ENCODE assay signal across 18 cellular contexts in genomic region chr4:165986956-165987698, GRCh38.
A peak's percentile ranks its signal among the peaks of the same experiment; 100 is the strongest.
DNase-seq lines count a peak whose midpoint lies in the region; ATAC-seq and TF ChIP-seq lines count a peak whose summit lies in the region.
"Had no signal": no experiment of that assay in that cellular context is flagged by ENCODE, and none has a peak within 500 bp of the region (broad histone marks: within the 10 kb centered on the region; RNA-seq: fewer than 3 reads in every experiment).

No MANE protein-coding gene starts in this region.

- H3K9ac ChIP-seq in SK-N-SH, result peak overlapping the region; percentile 17; the same call in 1 of the 2 replicates

- ATAC-seq in GM23338, result peak; percentile 79
- no peak for ATAC-seq in HG02610 (IDR thresholded peaks at IDR 0.05; ENCODE audit: unreplicated experiment)
- ATAC-seq: A549, Panc1 had no signal

- TF ChIP-seq RAD21 in SK-N-SH (IDR thresholded peaks at IDR 0.05; ENCODE audit: low read length), result no peak

- no peaks in the 10 kb centered on the region for H3K9me3 Mint-ChIP-seq in GM23338
- H3K9me3 Mint-ChIP-seq in osteocyte (ENCODE audit: unreplicated experiment), result no peaks in the 10 kb centered on the region
- H3K9me3 Mint-ChIP-seq in activated naive CD8-positive, alpha-beta T cell treated with anti-CD3 and anti-CD28 coated beads for 36 hours, result no peaks in the 10 kb centered on the region
- H3K9me3 Mint-ChIP-seq: IgD-negative memory B cell had no signal

- H3K27me3 ChIP-seq in GM23338 (ENCODE audit: insufficient read depth) (no peaks in the 10 kb centered on the region), SK-N-SH (ENCODE audit: insufficient read depth) (no peaks in the 10 kb centered on the region)
- H3K27me3 ChIP-seq: SJSA1 had no signal

- H3K4me3 Mint-ChIP-seq in GM23338 (no peak overlapping the region), osteocyte (ENCODE audit: unreplicated experiment) (peak overlapping the region; percentile 30)
- H3K4me3 Mint-ChIP-seq in activated naive CD8-positive, alpha-beta T cell treated with anti-CD3 and anti-CD28 coated beads for 36 hours, result no peak overlapping the region
- H3K4me3 Mint-ChIP-seq: IgD-negative memory B cell had no signal

- TF ChIP-seq EP300 in SK-N-SH (IDR thresholded peaks at IDR 0.05; ENCODE audit: borderline replicate concordance in 1 of 2, low read depth in 1 of 2, low read length in 1 of 2), result no peak

- WGBS in SK-N-SH (ENCODE audit: low lambda C conversion rate), result 9% methylated on average over 5 of the region's 5 CpGs

- H3K9me2 ChIP-seq in GM23338 (ENCODE audit: insufficient read depth), result no peaks in the 10 kb centered on the region
- H3K9me2 ChIP-seq in SK-N-SH, result no peaks in the 10 kb centered on the region

- H3K9me3 ChIP-seq in SK-N-SH, result no peaks in the 10 kb centered on the region
- H3K9me3 ChIP-seq: A549, SJSA1 had no signal

- H2AFZ ChIP-seq in GM23338 (no peak overlapping the region), SK-N-SH (ENCODE audit: low read depth) (peak overlapping the region; percentile 26; the same call in 1 of the 2 replicates)

- peaks cover 10% of the 10 kb centered on the region for H3K4me1 Mint-ChIP-seq in GM23338
- peaks cover 89% of the 10 kb centered on the region for H3K4me1 Mint-ChIP-seq in osteocyte (ENCODE audit: unreplicated experiment)
- H3K4me1 Mint-ChIP-seq in activated naive CD8-positive, alpha-beta T cell treated with anti-CD3 and anti-CD28 coated beads for 36 hours, result no peaks in the 10 kb centered on the region
- H3K4me1 Mint-ChIP-seq: IgD-negative memory B cell had no signal

- H3K4me1 ChIP-seq in GM23338 (ENCODE audit: insufficient read depth), result peaks cover 3% of the 10 kb centered on the region; the same call in 1 of the 2 replicates
- peaks cover 0 to 10% of the 10 kb centered on the region in 2 experiments; a peak in 2 of 4 replicates for H3K4me1 ChIP-seq in SK-N-SH (ENCODE audit: control insufficient read depth in 1 of 2, insufficient read depth in 2 of 2, low read depth in 1 of 2, low read length in 1 of 2)
- H3K4me1 ChIP-seq: A549, SJSA1 had no signal

- H3K4me3 ChIP-seq in GM23338 (no peak overlapping the region), SK-N-SH (ENCODE audit: low read depth in 2 of 2, low read length in 1 of 2) (peak overlapping the region in 1 of 2 experiments; percentile 12; a peak in 1 of 4 replicates)
- H3K4me3 ChIP-seq: A549, SJSA1 had no signal

- DNase-seq in GM23338 (ENCODE audit: low spot score), result peak; percentile 43
- peak; percentile 31 for DNase-seq in NCI-H146 (lab: John Stamatoyannopoulos, UW)
- DNase-seq in SK-N-SH, result no peak
- no peak for DNase-seq in osteocyte (ENCODE audit: extremely low spot score, unreplicated experiment)
- no peak for DNase-seq in GM19240 (ENCODE audit: insufficient read length, low spot score)
- DNase-seq in activated naive CD8-positive, alpha-beta T cell treated with anti-CD3 and anti-CD28 coated beads for 36 hours, result no peak
- DNase-seq: HCEC 1CT, NCI-H1105 treated with DMSO at 0.1 percent for 48 hours, NCI-H187 treated with DMSO at 0.1 percent for 48 hours, NCI-H510A, SW 1271, T-helper 2 cell had no signal

- H3K27ac Mint-ChIP-seq in GM23338 (no peak overlapping the region; the same call in 1 of the 2 replicates), osteocyte (ENCODE audit: unreplicated experiment) (peak overlapping the region; percentile 93)
- no peak overlapping the region for H3K27ac Mint-ChIP-seq in activated naive CD8-positive, alpha-beta T cell treated with anti-CD3 and anti-CD28 coated beads for 36 hours
- H3K27ac Mint-ChIP-seq: IgD-negative memory B cell had no signal

- H3K4me2 ChIP-seq in GM23338 (0 out of 2 replicates have a peak overlapping the region, but pooled peaks have one; percentile 3), SK-N-SH (0 out of 2 replicates have a peak overlapping the region, but pooled peaks have one; percentile 15)
- H3K4me2 ChIP-seq: A549 had no signal

- POLR2A ChIA-PET in SK-N-SH (lab: Yijun Ruan, JAX), result no interaction called here

- no peaks in the 10 kb centered on the region for H3K79me2 ChIP-seq in GM23338 (replicated peaks; ENCODE audit: insufficient read depth)
- no peaks in the 10 kb centered on the region for H3K79me2 ChIP-seq in SK-N-SH (ENCODE audit: insufficient read depth)

- H4K20me1 ChIP-seq in GM23338 (replicated peaks; ENCODE audit: insufficient read depth) (no peaks in the 10 kb centered on the region), SK-N-SH (ENCODE audit: insufficient read depth) (no peaks in the 10 kb centered on the region)

- H3K27ac ChIP-seq in GM23338 (ENCODE audit: low read depth) (no peak overlapping the region), SK-N-SH (ENCODE audit: low read depth in 2 of 2, low read length in 1 of 2) (peak overlapping the region in 1 of 2 experiments; percentile 74; a peak in 1 of 4 replicates)
- H3K27ac ChIP-seq: A549, C4-2B, SJSA1 had no signal

- no peaks in the 10 kb centered on the region for H3K36me3 Mint-ChIP-seq in GM23338 (ENCODE audit: low read depth)
- no peaks in the 10 kb centered on the region for H3K36me3 Mint-ChIP-seq in osteocyte (ENCODE audit: unreplicated experiment)
- no peaks in the 10 kb centered on the region for H3K36me3 Mint-ChIP-seq in activated naive CD8-positive, alpha-beta T cell treated with anti-CD3 and anti-CD28 coated beads for 36 hours
- H3K36me3 Mint-ChIP-seq: IgD-negative memory B cell had no signal

- H3K27me3 Mint-ChIP-seq in GM23338 (ENCODE audit: insufficient read depth, low read depth, poor library complexity) (no peaks in the 10 kb centered on the region), osteocyte (ENCODE audit: unreplicated experiment) (no peaks in the 10 kb centered on the region)
- no peaks in the 10 kb centered on the region for H3K27me3 Mint-ChIP-seq in activated naive CD8-positive, alpha-beta T cell treated with anti-CD3 and anti-CD28 coated beads for 36 hours
- H3K27me3 Mint-ChIP-seq: IgD-negative memory B cell had no signal

- H3F3A ChIP-seq in GM23338 (replicated peaks; ENCODE audit: low read depth), result no peaks in the 10 kb centered on the region
- H3F3A ChIP-seq in SK-N-SH (replicated peaks; ENCODE audit: insufficient read depth), result no peaks in the 10 kb centered on the region

- no peak for TF ChIP-seq CTCF in GM23338 (conservative IDR thresholded peaks at IDR 0.05; ENCODE audit: low read depth in 2 of 2)
- no peak for TF ChIP-seq CTCF in SK-N-SH (IDR thresholded peaks at IDR 0.05)
- TF ChIP-seq CTCF in osteocyte (IDR thresholded peaks at IDR 0.05), result no peak

- CTCF ChIA-PET in SK-N-SH (lab: Yijun Ruan, JAX), result interaction anchor here (1.0 kb wide), 1 partner anchor 10 kb away, joined by 4 read pairs; no protein-coding TSS in a partner anchor

- H3K36me3 ChIP-seq in GM23338 (ENCODE audit: insufficient read depth), result no peaks in the 10 kb centered on the region
- H3K36me3 ChIP-seq in SK-N-SH (replicated peaks in 1 of 2; ENCODE audit: control insufficient read depth in 1 of 2, insufficient read depth in 2 of 2, low read length in 1 of 2), result no peaks in the 10 kb centered on the region
- H3K36me3 ChIP-seq: SJSA1 had no signal

TF ChIP-seq in GM23338, 12 proteins besides CTCF, POLR2A, EP300 and RAD21 (continues in another document):
- no peak for TF ChIP-seq EZH2phosphoT487 (IDR thresholded peaks at IDR 0.05; ENCODE audit: unreplicated experiment)

TF ChIP-seq in SK-N-SH, 30 proteins besides CTCF, POLR2A, EP300 and RAD21:
- no peak for TF ChIP-seq NFIC (IDR thresholded peaks at IDR 0.05; ENCODE audit: borderline replicate concordance)
- TF ChIP-seq RCOR1 (IDR thresholded peaks at IDR 0.05; ENCODE audit: low read length), result no peak
- TF ChIP-seq REST (IDR thresholded peaks at IDR 0.05; ENCODE audit: low read depth, low read length), result no peak
- TF ChIP-seq ZBTB33 (IDR thresholded peaks at IDR 0.05; ENCODE audit: borderline replicate concordance, low read depth), result no peak
- no peak for TF ChIP-seq FOXJ3 (CRISPR knock-in tag; IDR thresholded peaks at IDR 0.05)
- no peak for TF ChIP-seq TEAD4 (IDR thresholded peaks at IDR 0.05; ENCODE audit: borderline replicate concordance, insufficient read depth)
- no peak for TF ChIP-seq CHD2 (IDR thresholded peaks at IDR 0.05; ENCODE audit: low read length, partially characterized antibody)

Comparison
In these comparisons a context has a peak if more than half of its experiments do, and no peak if none do; other contexts are left out.
1. DNase-seq: peak in GM23338 (single experiment) and NCI-H146 (single experiment); none in SK-N-SH (single experiment), osteocyte (single experiment), GM19240 (single experiment) and activated naive CD8-positive, alpha-beta T cell treated with anti-CD3 and anti-CD28 coated beads for 36 hours (single experiment).